ENCODE assay signal across 16 cellular contexts in genomic region chr6:70176853-70177550, GRCh38.
"Had no signal": no experiment of that assay in that cellular context is flagged by ENCODE, and none has a peak within 500 bp of the region (broad histone marks: within the 10 kb centered on the region; RNA-seq: fewer than 3 reads in every experiment).

No MANE protein-coding gene starts in this region.

- H3K27ac ChIP-seq: heart right ventricle, neutrophil, psoas muscle, right lobe of liver, suprapubic skin, thyroid gland had no signal

- H3K36me3 ChIP-seq: heart right ventricle, neutrophil, right lobe of liver, suprapubic skin, thyroid gland had no signal

- H3K4me3 ChIP-seq: heart right ventricle, psoas muscle, right lobe of liver, suprapubic skin, thyroid gland had no signal

- H3K9me3 Mint-ChIP-seq: naive thymus-derived CD8-positive, alpha-beta T cell; stimulated activated effector memory CD8-positive, alpha-beta T cell treated with anti-CD3 and anti-CD28 coated beads, Interleukin-12 subunit alpha, Interleukin-12 subunit beta, amount 100 ng/mL, for 72 hours had no signal

- H3K9me3 ChIP-seq: neutrophil, psoas muscle, right lobe of liver, suprapubic skin, thyroid gland had no signal

- DNase-seq: effector memory CD4-positive, alpha-beta T cell; heart right ventricle; hypothalamus; kidney glomerular epithelial cell; naive thymus-derived CD8-positive, alpha-beta T cell; psoas muscle; retina; right lobe of liver; stimulated activated CD4-positive, alpha-beta T cell treated with anti-CD3 and anti-CD28 coated beads, Interleukin-4, amount 100 ng/mL, for 1 hour; stimulated activated CD8-positive, alpha-beta memory T cell treated with anti-CD3 and anti-CD28 coated beads, Interleukin-4, amount 100 ng/mL, for 48 hours; stimulated activated naive CD8-positive, alpha-beta T cell treated with anti-CD3 and anti-CD28 coated beads, Interleukin-15, Interleukin-2, amounts not matched to agents 100 U/mL and 50 U/mL, for 24 hours; thyroid gland had no signal

- H3K4me3 Mint-ChIP-seq: naive thymus-derived CD8-positive, alpha-beta T cell; stimulated activated effector memory CD8-positive, alpha-beta T cell treated with anti-CD3 and anti-CD28 coated beads, Interleukin-12 subunit alpha, Interleukin-12 subunit beta, amount 100 ng/mL, for 72 hours; type B pancreatic cell had no signal

- H3K4me1 Mint-ChIP-seq: naive thymus-derived CD8-positive, alpha-beta T cell; stimulated activated effector memory CD8-positive, alpha-beta T cell treated with anti-CD3 and anti-CD28 coated beads, Interleukin-12 subunit alpha, Interleukin-12 subunit beta, amount 100 ng/mL, for 72 hours had no signal

- H3K27me3 ChIP-seq: heart right ventricle, neutrophil, right lobe of liver, suprapubic skin, thyroid gland had no signal

- H3K36me3 Mint-ChIP-seq: naive thymus-derived CD8-positive, alpha-beta T cell; stimulated activated effector memory CD8-positive, alpha-beta T cell treated with anti-CD3 and anti-CD28 coated beads, Interleukin-12 subunit alpha, Interleukin-12 subunit beta, amount 100 ng/mL, for 72 hours had no signal

- H3K4me1 ChIP-seq: heart right ventricle, psoas muscle, right lobe of liver, suprapubic skin, thyroid gland had no signal

- H3K27ac Mint-ChIP-seq: naive thymus-derived CD8-positive, alpha-beta T cell; stimulated activated effector memory CD8-positive, alpha-beta T cell treated with anti-CD3 and anti-CD28 coated beads, Interleukin-12 subunit alpha, Interleukin-12 subunit beta, amount 100 ng/mL, for 72 hours; type B pancreatic cell had no signal
